28 cellular contexts compared by ENCODE assay signal in the genomic region with DNA sequence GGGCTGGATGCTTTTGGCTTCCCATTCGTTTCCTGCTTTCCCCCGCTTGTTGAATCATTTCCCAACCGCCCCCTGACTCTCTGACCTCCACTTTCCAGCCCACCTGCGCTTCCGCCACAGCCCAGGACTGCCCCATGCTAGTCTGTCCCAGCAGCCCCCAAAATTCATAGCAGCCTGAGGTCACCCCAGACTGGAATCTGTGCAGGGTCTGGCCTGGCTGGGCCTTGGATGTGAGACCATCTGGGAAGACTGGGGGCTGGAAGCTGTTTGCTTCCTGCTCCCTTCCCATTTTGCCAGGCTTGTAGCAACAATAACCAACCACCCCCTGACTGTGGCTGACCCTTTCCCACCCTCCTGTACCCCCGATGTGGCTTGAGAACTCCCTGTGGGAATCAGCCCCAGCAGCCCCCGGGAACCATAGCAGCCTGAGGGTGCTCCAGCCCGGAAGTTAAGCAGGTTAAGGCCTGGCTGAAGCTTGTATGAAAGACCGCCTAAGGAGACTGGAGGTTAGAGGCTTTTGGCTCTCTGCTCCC.
"Had no signal": no experiment of that assay in that cellular context is flagged by ENCODE, and none has a peak within 500 bp of the region (broad histone marks: within the 10 kb centered on the region; RNA-seq: fewer than 3 reads in every experiment).

No MANE protein-coding gene starts in this region.

- H3K4me1 ChIP-seq: ascending aorta had no signal

- H3K27me3 ChIP-seq: ascending aorta, SJSA1 had no signal

- H3K4me2 ChIP-seq: SK-N-SH had no signal

- H3K27ac Mint-ChIP-seq: activated CD4-positive, alpha-beta T cell treated with anti-CD3 and anti-CD28 coated beads, Interleukin-2, amount 10 ng/mL, durations not matched to agents 24 days and 14 days; activated CD8-positive, alpha-beta T cell treated with anti-CD3 and anti-CD28 coated beads, Interleukin-2, amount 10 ng/mL, durations not matched to agents 7 days and 5 days; activated naive CD4-positive, alpha-beta T cell treated with anti-CD3 and anti-CD28 coated beads, Interleukin-2, amount 50 U/mL, for 24 hours; activated naive CD8-positive, alpha-beta T cell treated with anti-CD3 and anti-CD28 coated beads, Interleukin-2, amount 10 ng/mL, durations not matched to agents 7 days and 5 days; activated T-helper 1 cell treated with anti-CD3 and anti-CD28 coated beads, Interleukin-12 subunit alpha, Interleukin-12 subunit beta, Interleukin-2, Interleukin-4 antibody, amounts not matched to agents 30 ng/mL and 10 ng/mL and 1 ng/mL, durations not matched to agents 14 hours and 24 hours and 36 hours; T-helper 1 cell treated with Interleukin-12 subunit alpha and Interleukin-12 subunit beta and Interleukin-4 antibody, amounts not matched to agents 30 μg/mL and 1 μg/mL, for 36 hours; T-helper 2 cell treated with Interferon-gamma antibody and Interleukin-4, amounts not matched to agents 5 μg/mL and 100 μg/mL, for 36 hours had no signal

- H3K4me1 Mint-ChIP-seq: activated CD4-positive, alpha-beta T cell treated with anti-CD3 and anti-CD28 coated beads, Interleukin-2, amount 10 ng/mL, durations not matched to agents 24 days and 14 days; activated naive CD4-positive, alpha-beta T cell treated with anti-CD3 and anti-CD28 coated beads, Interleukin-2, amount 50 U/mL, for 24 hours; activated naive CD8-positive, alpha-beta T cell treated with anti-CD3 and anti-CD28 coated beads, Interleukin-2, amount 10 ng/mL, durations not matched to agents 7 days and 5 days had no signal

- H3K9me3 ChIP-seq: ascending aorta, SJSA1, SK-N-SH had no signal

- H3K36me3 ChIP-seq: ascending aorta, SJSA1 had no signal

- H3K4me3 Mint-ChIP-seq: activated CD4-positive, alpha-beta T cell treated with anti-CD3 and anti-CD28 coated beads, Interleukin-2, amount 10 ng/mL, durations not matched to agents 24 days and 14 days; activated CD8-positive, alpha-beta T cell treated with anti-CD3 and anti-CD28 coated beads, Interleukin-2, amount 10 ng/mL, durations not matched to agents 7 days and 5 days; activated naive CD4-positive, alpha-beta T cell treated with anti-CD3 and anti-CD28 coated beads, Interleukin-2, amount 50 U/mL, for 24 hours; activated naive CD8-positive, alpha-beta T cell treated with anti-CD3 and anti-CD28 coated beads, Interleukin-2, amount 10 ng/mL, durations not matched to agents 7 days and 5 days; activated T-cell treated with anti-CD3 and anti-CD28 coated beads, Interleukin-2, amount 50 U/mL, for 4 hours; activated T-helper 1 cell treated with anti-CD3 and anti-CD28 coated beads, Interleukin-12 subunit alpha, Interleukin-12 subunit beta, Interleukin-2, Interleukin-4 antibody, amounts not matched to agents 30 ng/mL and 10 ng/mL and 1 ng/mL, durations not matched to agents 14 hours and 24 hours and 36 hours; T-helper 1 cell treated with Interleukin-12 subunit alpha and Interleukin-12 subunit beta and Interleukin-4 antibody, amounts not matched to agents 30 μg/mL and 1 μg/mL, for 36 hours; T-helper 2 cell treated with Interferon-gamma antibody and Interleukin-4, amounts not matched to agents 5 μg/mL and 100 μg/mL, for 36 hours had no signal

- ATAC-seq: activated CD8-positive, alpha-beta T cell treated with anti-CD3 and anti-CD28 coated beads, Interleukin-2, amount 10 ng/mL, durations not matched to agents 7 days and 5 days; activated T-cell treated with anti-CD3 and anti-CD28 coated beads, Interleukin-2, amount 50 U/mL, for 4 hours; Panc1 had no signal

- H3K27me3 Mint-ChIP-seq: activated CD4-positive, alpha-beta T cell treated with anti-CD3 and anti-CD28 coated beads, Interleukin-2, amount 10 ng/mL, durations not matched to agents 24 days and 14 days; activated naive CD4-positive, alpha-beta T cell treated with anti-CD3 and anti-CD28 coated beads, Interleukin-2, amount 50 U/mL, for 24 hours; activated naive CD8-positive, alpha-beta T cell treated with anti-CD3 and anti-CD28 coated beads, Interleukin-2, amount 10 ng/mL, durations not matched to agents 7 days and 5 days had no signal

- H3K4me3 ChIP-seq: ascending aorta, SJSA1 had no signal

- DNase-seq: activated CD4-positive, alpha-beta T cell treated with anti-CD3 and anti-CD28 coated beads, Interleukin-2, amount 10 ng/mL, durations not matched to agents 24 days and 14 days; activated CD4-positive, alpha-beta T cell treated with anti-CD3 and anti-CD28 coated beads, Interleukin-2, amount 50 U/mL, for 48 hours; activated CD8-positive, alpha-beta T cell treated with anti-CD3 and anti-CD28 coated beads, Interleukin-2, amount 10 ng/mL, durations not matched to agents 7 days and 5 days; activated naive CD4-positive, alpha-beta T cell; activated naive CD8-positive, alpha-beta T cell treated with anti-CD3 and anti-CD28 coated beads, Interleukin-2, amount 10 ng/mL, durations not matched to agents 7 days and 5 days; activated T-cell treated with anti-CD3 and anti-CD28 coated beads for 4 hours; activated T-cell treated with anti-CD3 and anti-CD28 coated beads, Interleukin-2, amount 50 U/mL, for 4 hours; amygdala; Karpas-422; KBM-7; NCI-H1105; NCI-H1417 treated with DMSO at 0.1 percent for 48 hours; NCI-H1930; NCI-H2081 treated with DMSO at 0.1 percent for 48 hours; NCI-H226; NCI-H446 treated with DMSO at 0.1 percent for 48 hours; NCI-H524; NCI-H69; NCI-H82; SHP77 treated with DMSO at 0.1 percent for 48 hours had no signal

- H3K27ac ChIP-seq: ascending aorta, SJSA1 had no signal

- H3K36me3 Mint-ChIP-seq: activated naive CD4-positive, alpha-beta T cell treated with anti-CD3 and anti-CD28 coated beads, Interleukin-2, amount 50 U/mL, for 24 hours; activated naive CD8-positive, alpha-beta T cell treated with anti-CD3 and anti-CD28 coated beads, Interleukin-2, amount 10 ng/mL, durations not matched to agents 7 days and 5 days had no signal
